In the genomic region with DNA sequence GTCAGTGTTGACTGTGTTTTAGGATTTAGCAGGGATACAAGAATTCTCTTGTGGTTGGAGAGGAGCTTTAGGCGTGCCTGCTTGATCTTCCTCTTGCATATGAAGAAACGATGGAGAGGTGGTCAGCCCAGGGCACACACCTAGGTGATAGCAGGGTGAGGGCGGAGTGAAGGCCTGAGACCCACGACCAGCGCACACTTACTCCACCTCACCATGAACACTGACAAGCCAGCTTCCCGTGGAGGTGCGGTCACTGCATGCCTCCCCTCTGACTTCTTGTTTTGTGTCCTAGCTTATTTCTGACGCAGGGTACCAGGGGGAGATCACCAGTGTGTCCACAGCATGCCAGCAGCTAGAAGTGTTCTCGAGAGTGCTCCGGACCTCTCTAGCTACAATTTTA, we compare ENCODE assay signal across 17 cellular contexts. TPM values are rescaled to one million over a fixed set of nuclear protein-coding genes. Genes with fewer than 3 reads are reported as not detected.
DNase-seq lines count a peak whose midpoint lies in the region; ATAC-seq, FAIRE-seq and TF ChIP-seq lines count a peak whose summit lies in the region.
"Had no signal": no experiment of that assay in that cellular context is flagged by ENCODE, and none has a peak within 500 bp of the region (broad histone marks: within the 10 kb centered on the region; RNA-seq: fewer than 3 reads in every experiment).

No MANE protein-coding gene starts in this region.

- FAIRE-seq in GM12878 (lab: Jason Lieb, UNC): no peak

- TF ChIP-seq EP300 in GM12878 (IDR thresholded peaks at IDR 0.05; ENCODE audit: borderline replicate concordance in 1 of 2, control insufficient read depth in 1 of 2, low read depth in 2 of 2, low read length in 2 of 2): no peak
- no peak for TF ChIP-seq EP300 in gastroesophageal sphincter (IDR thresholded peaks at IDR 0.05)

- H3K4me1 ChIP-seq in GM12878 (ENCODE audit: control insufficient read depth, insufficient read depth, low read length) (peaks cover 11% of the 10 kb centered on the region; the same call in 1 of the 2 replicates), gastroesophageal sphincter (peaks cover 0 to 25% (median 9%) of the 10 kb centered on the region in 3 donors), psoas muscle (peaks cover 24% of the 10 kb centered on the region)

- POLR2A ChIA-PET in GM12878 (lab: Charles Lee): no interaction called here

- SMC1A ChIA-PET in GM12878 (lab: Charles Lee; ENCODE audit: uncharacterized antibody, unreplicated experiment): no interaction called here

- peaks cover 19% of the 10 kb centered on the region for H3K79me2 ChIP-seq in GM12878 (ENCODE audit: control insufficient read depth, insufficient read depth, low read length)

- intact Hi-C loops in activated naive CD4-positive, alpha-beta T cell treated with anti-CD3 and anti-CD28 coated beads for 36 hours (cut with micrococcal nuclease): no loop called here
- intact Hi-C loops in GM12878 (cut with micrococcal nuclease; ENCODE audit: unreplicated experiment): loop anchor here (10.0 kb wide), 2 partner anchors 46 to 334 kb away; a partner anchor contains a TSS
- intact Hi-C loops in psoas muscle (cut with DNase I): no loop called here

- H3K9me3 Mint-ChIP-seq in activated naive CD4-positive, alpha-beta T cell treated with anti-CD3 and anti-CD28 coated beads for 36 hours: no peaks in the 10 kb centered on the region
- no peaks in the 10 kb centered on the region for H3K9me3 Mint-ChIP-seq in naive B cell

- H3K4me1 Mint-ChIP-seq in activated naive CD4-positive, alpha-beta T cell treated with anti-CD3 and anti-CD28 coated beads for 36 hours (ENCODE audit: low read depth): peaks cover 25% of the 10 kb centered on the region
- H3K4me1 Mint-ChIP-seq in naive B cell: peaks cover 22 to 43% (median 31%) of the 10 kb centered on the region in 3 donors

- no peak overlapping the region for H2AFZ ChIP-seq in GM12878 (ENCODE audit: control insufficient read depth, low read depth, low read length)

- no peak; the same call in 1 of the 2 replicates for TF ChIP-seq POLR2A in GM12878 (IDR thresholded peaks at IDR 0.05; ENCODE audit: low read depth, low read length)
- no peak for TF ChIP-seq POLR2A in gastroesophageal sphincter (IDR thresholded peaks at IDR 0.05)

- no peak for TF ChIP-seq RAD21 in GM12878 (IDR thresholded peaks at IDR 0.05; ENCODE audit: insufficient read depth, low read depth, low read length)

- peaks cover 36 to 49% of the 10 kb centered on the region in 2 experiments for H3K36me3 ChIP-seq in GM12878 (ENCODE audit: control insufficient read depth in 2 of 2, insufficient read depth in 2 of 2, low read length in 1 of 2)
- peaks cover 0 to 82% of the 10 kb centered on the region in 2 donors for H3K36me3 ChIP-seq in gastroesophageal sphincter
- peaks cover 11 to 85% of the 10 kb centered on the region in 2 donors for H3K36me3 ChIP-seq in psoas muscle (ENCODE audit: insufficient read depth in 1 of 2, low read depth in 1 of 2)

- CTCF ChIA-PET in activated naive CD4-positive, alpha-beta T cell treated with anti-CD3 and anti-CD28 coated beads for 36 hours (lab: Charles Lee): no interaction called here
- CTCF ChIA-PET in GM12878 (lab: Yijun Ruan, JAX): no interaction called here

- no peak overlapping the region for H3K9ac ChIP-seq in GM12878 (ENCODE audit: control insufficient read depth, insufficient read depth, low read length)
- H3K9ac ChIP-seq: KMS-11 had no signal

- no peak overlapping the region for H3K27ac ChIP-seq in GM12878 (ENCODE audit: control insufficient read depth, insufficient read depth)
- H3K27ac ChIP-seq in gastroesophageal sphincter: no peak overlapping the region
- H3K27ac ChIP-seq in psoas muscle: no peak overlapping the region
- H3K27ac ChIP-seq: KMS-11 had no signal

- H3K36me3 Mint-ChIP-seq in activated naive CD4-positive, alpha-beta T cell treated with anti-CD3 and anti-CD28 coated beads for 36 hours (ENCODE audit: low read depth): peaks cover 46% of the 10 kb centered on the region
- peaks cover 11 to 16% of the 10 kb centered on the region in 2 donors for H3K36me3 Mint-ChIP-seq in naive B cell

- in situ Hi-C loops in GM12878 (cut with MboI): no loop called here

- TF ChIP-seq CTCF in GM12878 (IDR thresholded peaks at IDR 0.05 in 2 of 3, conservative IDR thresholded peaks at IDR 0.05 in 1 of 3; ENCODE audit: control insufficient read depth in 2 of 3, extremely low read depth in 1 of 3, insufficient read depth in 1 of 3, low read depth in 3 of 3, low read length in 3 of 3) (no peak), gastroesophageal sphincter (IDR thresholded peaks at IDR 0.05) (no peak), psoas muscle (IDR thresholded peaks at IDR 0.05) (no peak)

- H4K20me1 ChIP-seq in GM12878 (ENCODE audit: control insufficient read depth, insufficient read depth): no peaks in the 10 kb centered on the region

- no peaks in the 10 kb centered on the region for H3K9me3 ChIP-seq in GM12878 (replicated peaks; ENCODE audit: control insufficient read depth, insufficient read depth, low read length)
- H3K9me3 ChIP-seq in gastroesophageal sphincter: no peaks in the 10 kb centered on the region
- H3K9me3 ChIP-seq in psoas muscle: no peaks in the 10 kb centered on the region

- DNase-seq in activated naive CD4-positive, alpha-beta T cell treated with anti-CD3 and anti-CD28 coated beads for 36 hours: no peak
- DNase-seq in activated naive CD4-positive, alpha-beta T cell treated with anti-CD3 and anti-CD28 coated beads, Interleukin-2, amount 50 U/mL, for 16 hours: no peak
- DNase-seq in GM12878 (ENCODE audit: low read depth, low spot score): no peak
- no peak for DNase-seq in naive B cell
- DNase-seq in psoas muscle: no peak
- DNase-seq: C1 segment of cervical spinal cord, DMS79 treated with DMSO at 0.1 percent for 48 hours, NCI-H1436 treated with DMSO at 0.1 percent for 48 hours, NCI-H2081, NCI-H510A, NCI-H774 had no signal

- ATAC-seq in GM12878: no peak
- ATAC-seq in naive B cell (ENCODE audit: low read depth in 2 of 2): no peak
- ATAC-seq in HG03045 (IDR thresholded peaks at IDR 0.05; ENCODE audit: unreplicated experiment): no peak
- ATAC-seq in gastroesophageal sphincter: no peak
- no peak for ATAC-seq in psoas muscle
- ATAC-seq: Right ventricle myocardium inferior had no signal

- H3K4me3 ChIP-seq in GM12878: no peak overlapping the region
- no peak overlapping the region for H3K4me3 ChIP-seq in gastroesophageal sphincter
- H3K4me3 ChIP-seq in psoas muscle: no peak overlapping the region

- BruUV-seq in GM12878 (replicated peaks; lab: Mats Ljungman, UMichigan): TSS peak; percentile 15

- H3K27ac Mint-ChIP-seq in activated naive CD4-positive, alpha-beta T cell treated with anti-CD3 and anti-CD28 coated beads for 36 hours: peak overlapping the region; percentile 26
- peak overlapping the region in 4 of 6 donors; percentile 24 to 50 (median 46) for H3K27ac Mint-ChIP-seq in naive B cell

- no peak overlapping the region for H3K4me2 ChIP-seq in GM12878 (ENCODE audit: control insufficient read depth, insufficient read depth)
- H3K4me2 ChIP-seq: KMS-11 had no signal

- WGBS in GM12878 (ENCODE audit: insufficient coverage, insufficient replicate concordance, low lambda C conversion rate, missing lambda C conversion rate): 95% methylated on average over 10 of the region's 10 CpGs
- WGBS in gastroesophageal sphincter (ENCODE audit: low coverage in 1 of 2), 2 donors: 93 to 97% methylated on average over 3 to 4 of the region's 10 CpGs
- WGBS in psoas muscle, 3 donors: 89 to 96% (median 90%) methylated on average over 10 of the region's 10 CpGs

- no peak overlapping the region for H3K4me3 Mint-ChIP-seq in activated naive CD4-positive, alpha-beta T cell treated with anti-CD3 and anti-CD28 coated beads for 36 hours
- H3K4me3 Mint-ChIP-seq in naive B cell: no peak overlapping the region

- H3K27me3 Mint-ChIP-seq in activated naive CD4-positive, alpha-beta T cell treated with anti-CD3 and anti-CD28 coated beads for 36 hours (ENCODE audit: low read depth): no peaks in the 10 kb centered on the region
- no peaks in the 10 kb centered on the region for H3K27me3 Mint-ChIP-seq in naive B cell

- RAD21 ChIA-PET in GM12878 (lab: Charles Lee; ENCODE audit: unreplicated experiment): no interaction called here

- H3K27me3 ChIP-seq in GM12878 (replicated peaks in 1 of 2; ENCODE audit: control insufficient read depth in 2 of 2, insufficient read depth in 2 of 2, low read length in 1 of 2): no peaks in the 10 kb centered on the region
- no peaks in the 10 kb centered on the region for H3K27me3 ChIP-seq in gastroesophageal sphincter
- no peaks in the 10 kb centered on the region for H3K27me3 ChIP-seq in psoas muscle (ENCODE audit: insufficient read depth in 3 of 3, low read length in 2 of 3)

RNA-seq across cellular contexts. Expression of a gene that starts 8.1 kb away (rescaled TPM):
- total RNA-seq in activated naive CD4-positive, alpha-beta T cell treated with anti-CD3 and anti-CD28 coated beads for 36 hours: 100 to 1,000 TPM; 102 to 103 TPM
- total RNA-seq in GM12878 (2013; cell fraction: nucleolus; rRNA removed): 125 and 129 TPM in 2 replicates
- 68.7 and 74.9 TPM in 2 replicates for total RNA-seq in GM12878 (2014; rRNA removed)
- total RNA-seq in GM12878 (2014; rRNA removed; fragmentation: Illumina TruSeq; extraction: Trizol): 46.3 and 54.3 TPM in 2 replicates
- total RNA-seq in GM12878 (2021): 68.9 and 82.1 TPM in 2 replicates
- polyA plus RNA-seq in GM12878 (2011; ENCODE audit: low read depth): 51.2 TPM
- 76.5 and 86.8 TPM in 2 replicates for polyA plus RNA-seq in GM12878 (2011; rRNA removed)
- polyA plus RNA-seq in GM12878 (2011; cell fraction: cytosol; rRNA removed): 82.9 and 107 TPM in 2 replicates
- 243 and 253 TPM in 2 replicates for polyA plus RNA-seq in GM12878 (2011; cell fraction: nucleus; rRNA removed)
- polyA plus RNA-seq in GM12878 (2012): 61.0 and 61.7 TPM in 2 replicates
- 83.4 and 89.7 TPM in 2 replicates for polyA plus RNA-seq in GM12878 (2014; fragmentation: Illumina TruSeq; extraction: Trizol)
- polyA plus RNA-seq in GM12878 (2014; fragmentation: Nextera tagmentation; extraction: Ambion mirVana): 10 to 100 TPM in 1 of 2 experiments, 1 to 10 TPM in 1; 8.9 to 16.7 TPM
- 79.8 and 83.6 TPM in 2 replicates for polyA plus RNA-seq in GM12878 (2014; rRNA removed)
- polyA plus RNA-seq in GM12878 (2016; fragmentation: Nextera tagmentation; extraction: Ambion mirVana): 100 to 1,000 TPM; 107 to 109 TPM
- polyA minus RNA-seq in GM12878 (2011; rRNA and poly(A)+ RNA removed): 75.0 and 95.0 TPM in 2 replicates
- polyA minus RNA-seq in GM12878 (2011; cell fraction: cytosol; rRNA and poly(A)+ RNA removed): 24.3 and 31.0 TPM in 2 replicates
- 48.0 and 73.1 TPM in 2 replicates for polyA minus RNA-seq in GM12878 (2011; cell fraction: nucleus; rRNA and poly(A)+ RNA removed)
- 100 to 1,000 TPM in 1 of 6 donors, 10 to 100 TPM in 5; 78.9 to 128 (median 86.2) TPM for polyA plus RNA-seq in naive B cell (ENCODE audit: low read depth in 6 of 6)
- total RNA-seq in gastroesophageal sphincter: 10 to 100 TPM; 26.5 to 48.6 (median 36.1) TPM
- 10 to 100 TPM; 32.8 to 43.6 (median 34.2) TPM for total RNA-seq in psoas muscle
- polyA plus RNA-seq in psoas muscle: 10 to 100 TPM; 24.1 to 41.1 (median 38.8) TPM

RNA-seq across cellular contexts. Expression of a gene that starts 17.9 kb away (rescaled TPM):
- total RNA-seq in activated naive CD4-positive, alpha-beta T cell treated with anti-CD3 and anti-CD28 coated beads for 36 hours: 10 to 100 TPM; 17.3 to 17.9 TPM
- total RNA-seq in GM12878 (2013; cell fraction: nucleolus; rRNA removed): 99.1 and 102 TPM in 2 replicates
- total RNA-seq in GM12878 (2014; rRNA removed) (110 and 139 TPM in 2 replicates), GM12878 (2014; rRNA removed; fragmentation: Illumina TruSeq; extraction: Trizol) (177 and 192 TPM in 2 replicates), GM12878 (2021) (225 and 233 TPM in 2 replicates), gastroesophageal sphincter (100 to 1,000 TPM; 167 to 222 (median 176) TPM), psoas muscle (10 to 100 TPM; 41.2 to 50.5 (median 45.0) TPM)
- polyA plus RNA-seq in GM12878 (2011; ENCODE audit: low read depth): 150 TPM
- polyA plus RNA-seq in GM12878 (2011; rRNA removed) (92.8 and 169 TPM in 2 replicates), GM12878 (2014; fragmentation: Illumina TruSeq; extraction: Trizol) (301 and 321 TPM in 2 replicates), GM12878 (2014; fragmentation: Nextera tagmentation; extraction: Ambion mirVana) (10 to 100 TPM in 1 of 2 experiments, 1 to 10 TPM in 1; 6.0 to 14.0 TPM), GM12878 (2014; rRNA removed) (215 and 256 TPM in 2 replicates), GM12878 (2016; fragmentation: Nextera tagmentation; extraction: Ambion mirVana) (10 to 100 TPM in 1 of 2 experiments, 1 to 10 TPM in 1; 8.0 to 11.8 TPM), naive B cell (ENCODE audit: low read depth in 6 of 6) (10 to 100 TPM; 15.7 to 39.6 (median 25.4) TPM), psoas muscle (10 to 100 TPM; 38.2 to 47.3 (median 41.0) TPM)
- polyA plus RNA-seq in GM12878 (2011; cell fraction: cytosol; rRNA removed): 156 and 185 TPM in 2 replicates
- 103 and 127 TPM in 2 replicates for polyA plus RNA-seq in GM12878 (2011; cell fraction: nucleus; rRNA removed)
- polyA plus RNA-seq in GM12878 (2012): 163 and 223 TPM in 2 replicates
- polyA minus RNA-seq in GM12878 (2011; rRNA and poly(A)+ RNA removed): 135 TPM in 2 replicates
- 45.5 and 58.7 TPM in 2 replicates for polyA minus RNA-seq in GM12878 (2011; cell fraction: cytosol; rRNA and poly(A)+ RNA removed)
- polyA minus RNA-seq in GM12878 (2011; cell fraction: nucleus; rRNA and poly(A)+ RNA removed): 34.0 and 64.2 TPM in 2 replicates
- total RNA-seq: G401 had no signal

RNA-seq across cellular contexts. Expression of a gene that starts 30.0 kb away (rescaled TPM):
- not detected for total RNA-seq in activated naive CD4-positive, alpha-beta T cell treated with anti-CD3 and anti-CD28 coated beads for 36 hours
- not detected in 2 replicates for total RNA-seq in GM12878 (2013; cell fraction: nucleolus; rRNA removed)
- total RNA-seq in GM12878 (2014; rRNA removed) (0.06 and 0.11 TPM in 2 replicates), GM12878 (2014; rRNA removed; fragmentation: Illumina TruSeq; extraction: Trizol) (0.04 TPM in 1 of 2 replicates, not detected in the other), GM12878 (2021) (not detected in 2 replicates), gastroesophageal sphincter (under 1 TPM in 1 of 4 donors, not detected in 3; 0.15 TPM), psoas muscle (under 1 TPM; 0.08 to 0.32 (median 0.19) TPM)
- 0.24 TPM for polyA plus RNA-seq in GM12878 (2011; ENCODE audit: low read depth)
- polyA plus RNA-seq in GM12878 (2011; rRNA removed) (0.03 and 0.07 TPM in 2 replicates), GM12878 (2014; fragmentation: Illumina TruSeq; extraction: Trizol) (0.04 TPM in 1 of 2 replicates, not detected in the other), GM12878 (2014; fragmentation: Nextera tagmentation; extraction: Ambion mirVana) (under 1 TPM in 1 of 2 experiments, not detected in 1; 0.02 TPM), GM12878 (2014; rRNA removed) (0.05 TPM in 1 of 2 replicates, not detected in the other), GM12878 (2016; fragmentation: Nextera tagmentation; extraction: Ambion mirVana) (under 1 TPM; 0.13 to 0.20 TPM), naive B cell (ENCODE audit: low read depth in 6 of 6) (10 to 100 TPM in 3 of 6 donors, 1 to 10 TPM in 3; 2.5 to 16.4 (median 11.0) TPM), psoas muscle (under 1 TPM in 2 of 3 donors, not detected in 1; 0.03 to 0.05 TPM)
- polyA plus RNA-seq in GM12878 (2011; cell fraction: cytosol; rRNA removed): 0.03 TPM in 1 of 2 replicates, not detected in the other
- polyA plus RNA-seq in GM12878 (2011; cell fraction: nucleus; rRNA removed): 0.07 and 0.10 TPM in 2 replicates
- 0.21 and 0.34 TPM in 2 replicates for polyA plus RNA-seq in GM12878 (2012)
- polyA minus RNA-seq in GM12878 (2011; rRNA and poly(A)+ RNA removed): not detected in 2 replicates
- not detected in 2 replicates for polyA minus RNA-seq in GM12878 (2011; cell fraction: cytosol; rRNA and poly(A)+ RNA removed)
- polyA minus RNA-seq in GM12878 (2011; cell fraction: nucleus; rRNA and poly(A)+ RNA removed): 0.12 TPM in 1 of 2 replicates, not detected in the other
- total RNA-seq: A673, G401 had no signal

RNA-seq across cellular contexts. Expression of a gene that starts 42.9 kb away (rescaled TPM):
- 10 to 100 TPM; 74.5 to 86.3 TPM for total RNA-seq in activated naive CD4-positive, alpha-beta T cell treated with anti-CD3 and anti-CD28 coated beads for 36 hours
- 45.3 and 50.2 TPM in 2 replicates for total RNA-seq in GM12878 (2013; cell fraction: nucleolus; rRNA removed)
- total RNA-seq in GM12878 (2014; rRNA removed): 49.0 and 61.6 TPM in 2 replicates
- total RNA-seq in GM12878 (2014; rRNA removed; fragmentation: Illumina TruSeq; extraction: Trizol): 96.3 and 96.9 TPM in 2 replicates
- 96.4 and 107 TPM in 2 replicates for total RNA-seq in GM12878 (2021)
- polyA plus RNA-seq in GM12878 (2011; ENCODE audit: low read depth): 5.8 TPM
- 137 and 138 TPM in 2 replicates for polyA plus RNA-seq in GM12878 (2011; rRNA removed)
- 34.9 and 35.0 TPM in 2 replicates for polyA plus RNA-seq in GM12878 (2011; cell fraction: cytosol; rRNA removed)
- polyA plus RNA-seq in GM12878 (2011; cell fraction: nucleus; rRNA removed): 24.3 and 27.8 TPM in 2 replicates
- polyA plus RNA-seq in GM12878 (2012): 86.3 and 113 TPM in 2 replicates
- 35.2 and 53.1 TPM in 2 replicates for polyA plus RNA-seq in GM12878 (2014; fragmentation: Illumina TruSeq; extraction: Trizol)
- polyA plus RNA-seq in GM12878 (2014; fragmentation: Nextera tagmentation; extraction: Ambion mirVana): 100 to 1,000 TPM; 169 to 219 TPM
- polyA plus RNA-seq in GM12878 (2014; rRNA removed): 79.8 and 89.2 TPM in 2 replicates
- polyA plus RNA-seq in GM12878 (2016; fragmentation: Nextera tagmentation; extraction: Ambion mirVana): 100 to 1,000 TPM; 391 to 407 TPM
- polyA minus RNA-seq in GM12878 (2011; rRNA and poly(A)+ RNA removed): 12.8 and 20.0 TPM in 2 replicates
- polyA minus RNA-seq in GM12878 (2011; cell fraction: cytosol; rRNA and poly(A)+ RNA removed): 15.2 and 16.2 TPM in 2 replicates
- 38.1 and 48.9 TPM in 2 replicates for polyA minus RNA-seq in GM12878 (2011; cell fraction: nucleus; rRNA and poly(A)+ RNA removed)
- 100 to 1,000 TPM in 1 of 6 donors, 10 to 100 TPM in 5; 53.9 to 103 (median 75.5) TPM for polyA plus RNA-seq in naive B cell (ENCODE audit: low read depth in 6 of 6)
- total RNA-seq in gastroesophageal sphincter: 10 to 100 TPM; 23.1 to 40.6 (median 35.4) TPM
- 10 to 100 TPM; 72.1 to 88.5 (median 87.1) TPM for total RNA-seq in psoas muscle
- 10 to 100 TPM; 57.1 to 65.4 (median 63.6) TPM for polyA plus RNA-seq in psoas muscle

RNA-seq across cellular contexts. Expression of a gene that starts 53.4 kb away (rescaled TPM):
- 100 to 1,000 TPM; 170 to 180 TPM for total RNA-seq in activated naive CD4-positive, alpha-beta T cell treated with anti-CD3 and anti-CD28 coated beads for 36 hours
- total RNA-seq in GM12878 (2013; cell fraction: nucleolus; rRNA removed): 36.3 and 39.0 TPM in 2 replicates
- total RNA-seq in GM12878 (2014; rRNA removed) (123 and 138 TPM in 2 replicates), GM12878 (2014; rRNA removed; fragmentation: Illumina TruSeq; extraction: Trizol) (119 and 125 TPM in 2 replicates), GM12878 (2021) (86.1 and 96.0 TPM in 2 replicates), gastroesophageal sphincter (10 to 100 TPM; 35.1 to 60.8 (median 40.0) TPM), psoas muscle (10 to 100 TPM; 33.7 to 57.5 (median 34.2) TPM)
- 39.7 TPM for polyA plus RNA-seq in GM12878 (2011; ENCODE audit: low read depth)
- polyA plus RNA-seq in GM12878 (2011; rRNA removed) (114 and 159 TPM in 2 replicates), GM12878 (2014; fragmentation: Illumina TruSeq; extraction: Trizol) (98.8 and 123 TPM in 2 replicates), GM12878 (2014; fragmentation: Nextera tagmentation; extraction: Ambion mirVana) (100 to 1,000 TPM; 130 to 151 TPM), GM12878 (2014; rRNA removed) (72.5 and 73.9 TPM in 2 replicates), GM12878 (2016; fragmentation: Nextera tagmentation; extraction: Ambion mirVana) (100 to 1,000 TPM; 141 to 146 TPM), naive B cell (ENCODE audit: low read depth in 6 of 6) (10 to 100 TPM; 34.1 to 46.0 (median 37.5) TPM), psoas muscle (10 to 100 TPM; 23.2 to 61.2 (median 42.9) TPM)
- 40.6 and 42.3 TPM in 2 replicates for polyA plus RNA-seq in GM12878 (2011; cell fraction: cytosol; rRNA removed)
- polyA plus RNA-seq in GM12878 (2011; cell fraction: nucleus; rRNA removed): 45.3 and 58.8 TPM in 2 replicates
- 61.1 and 67.2 TPM in 2 replicates for polyA plus RNA-seq in GM12878 (2012)
- polyA minus RNA-seq in GM12878 (2011; rRNA and poly(A)+ RNA removed): 88.3 and 110 TPM in 2 replicates
- polyA minus RNA-seq in GM12878 (2011; cell fraction: cytosol; rRNA and poly(A)+ RNA removed): 68.4 and 76.6 TPM in 2 replicates
- 32.2 and 42.4 TPM in 2 replicates for polyA minus RNA-seq in GM12878 (2011; cell fraction: nucleus; rRNA and poly(A)+ RNA removed)
